8 cellular contexts compared by ENCODE assay signal in genomic region chr6:42451595-42452170, GRCh38. TPM values are rescaled to one million over a fixed set of nuclear protein-coding genes. Genes with fewer than 3 reads are reported as not detected.
A peak's percentile ranks its signal among the peaks of the same experiment; 100 is the strongest.
DNase-seq lines count a peak whose midpoint lies in the region; ATAC-seq and TF ChIP-seq lines count a peak whose summit lies in the region.

Gene TRERF1 (minus strand): TSS chr6:42451926. CDS start chr6:42269590, 182,336 bp downstream.

- H3K36me3 Mint-ChIP-seq in WTC11: no peaks in the 10 kb centered on the region; the same call in 1 of the 2 replicates

- peak within 1 kb of the TSS; percentile 99 for H3K27ac Mint-ChIP-seq in WTC11

- TF ChIP-seq CTCF in WTC11 (IDR thresholded peaks at IDR 0.05): no peak
- TF ChIP-seq CTCF in choroid plexus epithelial cell (conservative IDR thresholded peaks at IDR 0.05; ENCODE audit: low read depth, low read length): no peak

- H3K27ac ChIP-seq in layer of hippocampus (ENCODE audit: low read depth, low read length): peak within 1 kb of the TSS; percentile 75

- H3K27me3 Mint-ChIP-seq in WTC11 (ENCODE audit: low read depth): peaks cover 4% of the 10 kb centered on the region

- ATAC-seq in HG02763 (IDR thresholded peaks at IDR 0.05; ENCODE audit: unreplicated experiment) (peak; percentile 34), WTC11 (peak; percentile 13)

- CTCF ChIA-PET in WTC11 (lab: Charles Lee): interaction anchor here (0.6 to 5.3 kb wide), 9 partner anchors 10 to 530 kb away, joined by 3 to 60 read pairs (median 3); partner anchors contain the start of genes BYSL, CNPY3 and MED20

- peaks cover 55% of the 10 kb centered on the region for H3K4me1 Mint-ChIP-seq in WTC11

- peak within 1 kb of the TSS; percentile 78 for H3K4me3 ChIP-seq in choroid plexus epithelial cell (ENCODE audit: low read depth, low read length)

- H3K27me3 ChIP-seq in layer of hippocampus (ENCODE audit: control insufficient read depth, insufficient read depth, low read length): no peaks in the 10 kb centered on the region

- POLR2A ChIA-PET in WTC11 (lab: Charles Lee): interaction anchor here (0.9 to 3.2 kb wide), 4 partner anchors 10 to 191 kb away, joined by 3 to 26 read pairs (median 14); partner anchors contain the start of gene UBR2

- DNase-seq in D341Med (ENCODE audit: low spot score) (peak; percentile 55), NCI-H2227 treated with DMSO at 0.1 percent for 48 hours (lab: John Stamatoyannopoulos, UW) (peak; percentile 87), WTC11 (ENCODE audit: low spot score) (peak; percentile 87), choroid plexus epithelial cell (ENCODE audit: low read depth) (peak; percentile 76), dermis blood vessel endothelial cell (no peak)
- DNase-seq in stimulated activated CD4-positive, alpha-beta T cell treated with anti-CD3 and anti-CD28 coated beads, Interleukin-2, amount 100 ng/mL, for 24 hours: peak; percentile 57 to 59

- H3K9me3 Mint-ChIP-seq in WTC11: no peaks in the 10 kb centered on the region

- H3K4me3 Mint-ChIP-seq in WTC11: peak within 1 kb of the TSS; percentile 100

TF ChIP-seq in WTC11, 78 proteins besides CTCF, POLR2A, EP300 and RAD21:
- TF ChIP-seq ZNF532 (CRISPR knock-in tag; IDR thresholded peaks at IDR 0.05; ENCODE audit: borderline replicate concordance): no peak
- no peak for TF ChIP-seq E2F1 (CRISPR knock-in tag; IDR thresholded peaks at IDR 0.05)
- TF ChIP-seq CBFB (CRISPR knock-in tag; IDR thresholded peaks at IDR 0.05; ENCODE audit: low read depth): peak; percentile 42; the same call in 1 of the 2 replicates
- TF ChIP-seq E2F5 (CRISPR knock-in tag; IDR thresholded peaks at IDR 0.05): 0 out of 2 replicates have a peak, but pooled peaks have one; percentile 35
- TF ChIP-seq PREB (CRISPR knock-in tag; IDR thresholded peaks at IDR 0.05; ENCODE audit: borderline replicate concordance): no peak

RNA-seq across cellular contexts. Expression of gene TRERF1, which starts in this region (rescaled TPM):
- 22.3 to 24.3 TPM (median 23.9 TPM) in 3 replicates for total RNA-seq in WTC11 (2021)
- total RNA-seq in dermis blood vessel endothelial cell: 0.05 and 0.17 TPM in 2 replicates

Comparison
In these comparisons a context has a peak if more than half of its experiments do, and no peak if none do; other contexts are left out.
1. RNA of gene TRERF1 (total RNA-seq): 22.3 to 24.3 TPM in WTC11; 0.05 to 0.17 TPM in dermis blood vessel endothelial cell; every median in the first group is over 10 times any median in the second.